In the genomic region with DNA sequence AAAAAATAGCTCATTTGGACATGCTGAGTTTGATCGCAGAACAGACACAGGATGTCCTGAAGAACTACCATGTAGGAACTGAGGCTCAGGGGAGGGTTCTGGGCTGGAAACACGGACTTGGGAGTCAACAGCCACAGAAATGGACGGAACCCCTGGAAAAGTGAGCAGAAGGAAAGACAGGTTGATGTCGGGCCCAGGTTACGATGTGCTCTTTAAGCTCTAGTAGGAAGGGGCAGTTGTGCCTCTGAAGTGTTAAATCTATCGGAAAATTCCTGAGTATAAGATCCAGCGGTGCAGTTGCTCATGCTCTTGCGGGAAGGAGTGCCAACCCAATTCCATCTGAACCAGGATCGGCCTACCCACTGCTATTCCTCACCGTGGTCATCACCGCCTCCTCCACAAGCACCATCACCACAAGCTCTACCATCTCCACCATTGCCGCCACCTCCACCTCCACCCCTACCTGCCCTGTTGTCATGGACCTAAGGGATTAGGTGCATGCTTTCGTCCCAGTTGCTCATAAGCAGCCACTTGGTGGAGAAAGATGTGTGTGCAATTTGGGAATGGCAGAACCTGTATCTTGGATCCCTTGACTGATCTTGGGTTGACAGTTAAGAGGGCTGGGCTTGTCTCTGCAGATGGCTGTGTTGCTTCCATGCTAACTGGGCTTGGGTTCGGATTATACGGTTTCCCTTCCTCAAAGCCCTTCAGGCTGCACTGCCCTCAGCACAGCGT, we compare ENCODE assay signal across 21 cellular contexts.
DNase-seq lines count a peak whose midpoint lies in the region; ATAC-seq and TF ChIP-seq lines count a peak whose summit lies in the region.
"Had no signal": no experiment of that assay in that cellular context is flagged by ENCODE, and none has a peak within 500 bp of the region (broad histone marks: within the 10 kb centered on the region; RNA-seq: fewer than 3 reads in every experiment).

No MANE protein-coding gene starts in this region.

- H3K27me3 Mint-ChIP-seq in MCF 10A (ENCODE audit: insufficient read depth, unreplicated experiment), result no peaks in the 10 kb centered on the region

- TF ChIP-seq EP300 in upper lobe of left lung (IDR thresholded peaks at IDR 0.05), result no peak

- 96% methylated on average over 16 of the region's 16 CpGs for WGBS in mammary epithelial cell (ENCODE audit: low coverage, missing lambda C conversion rate)
- 88 to 93% methylated on average over 15 to 16 of the region's 16 CpGs for WGBS in upper lobe of left lung, 2 donors

- H2AFZ ChIP-seq in mammary epithelial cell (ENCODE audit: low read depth, low read length), result no peak overlapping the region
- H2AFZ ChIP-seq: GM23338 had no signal

- TF ChIP-seq CTCF in MCF 10A (IDR thresholded peaks at IDR 0.05; ENCODE audit: unreplicated experiment), result no peak
- no peak for TF ChIP-seq CTCF in mammary epithelial cell (conservative IDR thresholded peaks at IDR 0.05 in 1 of 2, IDR thresholded peaks at IDR 0.05 in 1 of 2; ENCODE audit: extremely low read depth in 1 of 2, insufficient read depth in 1 of 2, low read depth in 1 of 2, low read length in 2 of 2)
- no peak for TF ChIP-seq CTCF in breast epithelium (IDR thresholded peaks at IDR 0.05)
- TF ChIP-seq CTCF in upper lobe of left lung (IDR thresholded peaks at IDR 0.05), result no peak

- in situ Hi-C loops in mammary epithelial cell (cut with MboI; ENCODE audit: low sequenced_read_pairs in 2 of 2), result no loop called here

- ATAC-seq in upper lobe of left lung (ENCODE audit: low FRiP score in 2 of 2) (no peak), GM21526 (IDR thresholded peaks at IDR 0.05; ENCODE audit: low FRiP score, unreplicated experiment) (no peak)
- ATAC-seq: GM12878, GM23338, K562 had no signal

- peaks cover 20% of the 10 kb centered on the region for H3K9me3 Mint-ChIP-seq in MCF 10A (ENCODE audit: unreplicated experiment)

- H3K4me1 Mint-ChIP-seq in MCF 10A (ENCODE audit: insufficient read depth, unreplicated experiment), result peaks cover 15% of the 10 kb centered on the region
- H3K4me1 Mint-ChIP-seq: B cell; CD4-positive, CD25-positive, alpha-beta regulatory T cell; GM23338 had no signal

- no peaks in the 10 kb centered on the region for H4K20me1 ChIP-seq in mammary epithelial cell (ENCODE audit: insufficient read depth, low read length)

- TF ChIP-seq POLR2A in breast epithelium (IDR thresholded peaks at IDR 0.05) (no peak), upper lobe of left lung (IDR thresholded peaks at IDR 0.05) (no peak)

- H3K27ac Mint-ChIP-seq in MCF 10A (ENCODE audit: low read depth, unreplicated experiment), result peak overlapping the region; percentile 12
- H3K27ac Mint-ChIP-seq: B cell; CD4-positive, CD25-positive, alpha-beta regulatory T cell; GM23338 had no signal

- H3K27ac ChIP-seq in mammary epithelial cell (ENCODE audit: insufficient read depth, low read depth, low read length) (no peak overlapping the region), breast epithelium (no peak overlapping the region), upper lobe of left lung (no peak overlapping the region)
- H3K27ac ChIP-seq: SJSA1 had no signal

- H3K36me3 ChIP-seq in mammary epithelial cell (ENCODE audit: insufficient read depth, low read length) (no peaks in the 10 kb centered on the region), breast epithelium (no peaks in the 10 kb centered on the region), upper lobe of left lung (no peaks in the 10 kb centered on the region), MG63 (no peaks in the 10 kb centered on the region)
- H3K36me3 ChIP-seq: SJSA1 had no signal

- H3K4me3 ChIP-seq in mammary epithelial cell (replicated peaks in 1 of 3; ENCODE audit: insufficient read depth in 1 of 3, low read depth in 2 of 3, low read length in 3 of 3) (no peak overlapping the region), breast epithelium (no peak overlapping the region), upper lobe of left lung (no peak overlapping the region), MG63 (no peak overlapping the region)
- H3K4me3 ChIP-seq: GM12878, GM23338, K562, SJSA1 had no signal

- H3K4me1 ChIP-seq in mammary epithelial cell (ENCODE audit: insufficient read depth, low read length) (peaks cover 33% of the 10 kb centered on the region), breast epithelium (peaks cover 0 to 5% of the 10 kb centered on the region in 2 donors), upper lobe of left lung (peaks cover 7 to 29% (median 24%) of the 10 kb centered on the region in 4 donors)

- intact Hi-C loops in MCF 10A (cut with micrococcal nuclease) (no loop called here), mammary epithelial cell (cut with micrococcal nuclease) (no loop called here), breast epithelium (cut with DNase I; ENCODE audit: low total_unique reads) (no loop called here)

- CTCF ChIA-PET in MCF 10A (lab: Yijun Ruan, JAX), result interaction anchor here (0.5 kb wide), 1 partner anchor 379 kb away, joined by 3 read pairs; no protein-coding TSS in a partner anchor
- CTCF ChIA-PET in mammary epithelial cell (lab: Charles Lee; ENCODE audit: low non-redundant PET), result no interaction called here

- H3K36me3 Mint-ChIP-seq in MCF 10A (ENCODE audit: insufficient read depth, unreplicated experiment), result peaks cover 12% of the 10 kb centered on the region
- H3K36me3 Mint-ChIP-seq: CD4-positive, CD25-positive, alpha-beta regulatory T cell had no signal

- H3K4me2 ChIP-seq in mammary epithelial cell (ENCODE audit: insufficient read depth, low read depth, low read length), result no peak overlapping the region
- H3K4me2 ChIP-seq: GM23338 had no signal

- H3K9ac ChIP-seq in mammary epithelial cell (ENCODE audit: insufficient read depth, low read length), result no peak overlapping the region

- no peaks in the 10 kb centered on the region for H3K79me2 ChIP-seq in mammary epithelial cell (ENCODE audit: insufficient read depth, low read length)

- no peak overlapping the region for H3K4me3 Mint-ChIP-seq in MCF 10A (ENCODE audit: unreplicated experiment)
- H3K4me3 Mint-ChIP-seq: B cell; CD4-positive, CD25-positive, alpha-beta regulatory T cell; GM23338 had no signal

- DNase-seq in MCF 10A (ENCODE audit: unreplicated experiment), result no peak
- no peak for DNase-seq in mammary epithelial cell
- DNase-seq in breast epithelium (ENCODE audit: low spot score in 2 of 2), result peak; percentile 6 to 11
- DNase-seq in mesenteric fat pad (ENCODE audit: low spot score), result peak; percentile 53
- DNase-seq in NCI-H1417 (lab: John Stamatoyannopoulos, UW), result no peak
- no peak for DNase-seq in upper lobe of left lung
- DNase-seq in MG63, result no peak
- DNase-seq: 8988T; CD4-positive, CD25-positive, alpha-beta regulatory T cell; COR-L47; DMS53; EL; MV-4-11; NCI-H187 treated with DMSO at 0.1 percent for 48 hours; NCI-H2227 treated with DMSO at 0.1 percent for 48 hours had no signal

- dilution Hi-C loops in mammary epithelial cell (cut with HindIII; ENCODE audit: low sequenced_read_pairs), result no loop called here

- H3K27me3 ChIP-seq in mammary epithelial cell (ENCODE audit: insufficient read depth, low read length), result no peaks in the 10 kb centered on the region
- H3K27me3 ChIP-seq in breast epithelium, result no peaks in the 10 kb centered on the region
- H3K27me3 ChIP-seq in upper lobe of left lung, result no peaks in the 10 kb centered on the region
- no peaks in the 10 kb centered on the region for H3K27me3 ChIP-seq in MG63
- H3K27me3 ChIP-seq: SJSA1 had no signal

- H3K9me3 ChIP-seq in mammary epithelial cell (replicated peaks; ENCODE audit: insufficient read depth, low read length) (no peaks in the 10 kb centered on the region), breast epithelium (no peaks in the 10 kb centered on the region), upper lobe of left lung (no peaks in the 10 kb centered on the region), MG63 (0 out of 2 replicates have a peak, but pooled peaks cover 2% of the 10 kb centered on the region)
- H3K9me3 ChIP-seq: SJSA1 had no signal

- POLR2A ChIA-PET in MCF 10A (lab: Yijun Ruan, JAX), result no interaction called here

- BruUV-seq in MCF 10A (replicated peaks; lab: Mats Ljungman, UMichigan) (no TSS peak), mammary epithelial cell (replicated peaks; lab: Mats Ljungman, UMichigan) (no TSS peak)

Comparison
In these comparisons a context has a peak if more than half of its experiments do, and no peak if none do; other contexts are left out.
1. DNase-seq: peak in breast epithelium (2 of 2) and mesenteric fat pad (single experiment); none in MCF 10A (single experiment), mammary epithelial cell (single experiment), NCI-H1417 (0 of 3), upper lobe of left lung (0 of 2) and MG63 (single experiment).